11 cellular contexts compared by ENCODE assay signal in genomic region chr7:140238778-140239652, GRCh38.
DNase-seq lines count a peak whose midpoint lies in the region; ATAC-seq and TF ChIP-seq lines count a peak whose summit lies in the region.
"Had no signal": no experiment of that assay in that cellular context is flagged by ENCODE, and none has a peak within 500 bp of the region (broad histone marks: within the 10 kb centered on the region; RNA-seq: fewer than 3 reads in every experiment).

No MANE protein-coding gene starts in this region.

- no peaks in the 10 kb centered on the region for H3K36me3 Mint-ChIP-seq in GM23338 (ENCODE audit: low read depth)

- no peak for TF ChIP-seq CTCF in GM23338 (conservative IDR thresholded peaks at IDR 0.05; ENCODE audit: low read depth in 2 of 2)
- no peak for TF ChIP-seq CTCF in parathyroid adenoma (IDR thresholded peaks at IDR 0.05)

- peak; percentile 55 for ATAC-seq in GM23338
- ATAC-seq: activated CD4-positive, CD25-positive, alpha-beta regulatory T cell treated with anti-CD3 and anti-CD28 coated beads, Interleukin-2, amount 50 U/mL, for 24 hours had no signal

- H3K36me3 ChIP-seq in GM23338 (ENCODE audit: insufficient read depth) (no peaks in the 10 kb centered on the region), parathyroid adenoma (ENCODE audit: control insufficient read depth, insufficient read depth, low read length) (no peaks in the 10 kb centered on the region)

- no peak overlapping the region for H3K9ac ChIP-seq in parathyroid adenoma

- H3K4me3 ChIP-seq in GM23338 = no peak overlapping the region
- no peak overlapping the region for H3K4me3 ChIP-seq in parathyroid adenoma (ENCODE audit: low read depth, low read length)

- H3K4me3 Mint-ChIP-seq in GM23338 = no peak overlapping the region
- H3K4me3 Mint-ChIP-seq: nephron had no signal

- H3K4me2 ChIP-seq in GM23338 = no peak overlapping the region
- H3K4me2 ChIP-seq in parathyroid adenoma (ENCODE audit: low read length) = no peak overlapping the region

- H3K9me3 Mint-ChIP-seq in GM23338 = no peaks in the 10 kb centered on the region
- H3K9me3 Mint-ChIP-seq: nephron had no signal

- H3K27ac Mint-ChIP-seq in GM23338 = no peak overlapping the region
- H3K27ac Mint-ChIP-seq: nephron had no signal

- H3K4me1 ChIP-seq in GM23338 (ENCODE audit: insufficient read depth) (no peaks in the 10 kb centered on the region), parathyroid adenoma (no peaks in the 10 kb centered on the region)

- H2AFZ ChIP-seq in GM23338 (no peak overlapping the region), parathyroid adenoma (peak overlapping the region; percentile 42)

- H3K9me3 ChIP-seq in parathyroid adenoma (ENCODE audit: control insufficient read depth, low read length) = no peaks in the 10 kb centered on the region

- H3K27ac ChIP-seq in GM23338 (ENCODE audit: low read depth) (no peak overlapping the region), parathyroid adenoma (no peak overlapping the region)

- peaks cover 3% of the 10 kb centered on the region for H3K27me3 Mint-ChIP-seq in GM23338 (ENCODE audit: insufficient read depth, low read depth, poor library complexity)

- H3K4me1 Mint-ChIP-seq in GM23338 = peaks cover 4% of the 10 kb centered on the region
- H3K4me1 Mint-ChIP-seq: nephron had no signal

- H4K20me1 ChIP-seq in GM23338 (replicated peaks; ENCODE audit: insufficient read depth) = no peaks in the 10 kb centered on the region

- no peaks in the 10 kb centered on the region for H3K79me2 ChIP-seq in GM23338 (replicated peaks; ENCODE audit: insufficient read depth)
- H3K79me2 ChIP-seq in parathyroid adenoma = no peaks in the 10 kb centered on the region

- H3K27me3 ChIP-seq in GM23338 (ENCODE audit: insufficient read depth) = no peaks in the 10 kb centered on the region
- no peaks in the 10 kb centered on the region for H3K27me3 ChIP-seq in parathyroid adenoma (ENCODE audit: control insufficient read depth, insufficient read depth, low read length)

- no peaks in the 10 kb centered on the region for H3F3A ChIP-seq in GM23338 (replicated peaks; ENCODE audit: low read depth)

- no peaks in the 10 kb centered on the region for H3K9me2 ChIP-seq in GM23338 (ENCODE audit: insufficient read depth)

- DNase-seq in GM23338 (ENCODE audit: low spot score) = no peak
- peak; percentile 96 for DNase-seq in NCI-H2029 (lab: John Stamatoyannopoulos, UW)
- DNase-seq in SHP77 treated with DMSO at 0.1 percent for 48 hours (lab: John Stamatoyannopoulos, UW) = peak; percentile 20
- no peak for DNase-seq in stimulated activated CD4-positive, alpha-beta T cell treated with anti-CD3 and anti-CD28 coated beads, Interleukin-2, amount 100 ng/mL, for 48 hours
- no peak for DNase-seq in activated CD4-positive, CD25-positive, alpha-beta regulatory T cell (lab: John Stamatoyannopoulos, UW)
- no peak for DNase-seq in germinal center (ENCODE audit: low spot score)
- DNase-seq: central memory CD4-positive, alpha-beta T cell; stimulated activated CD8-positive, alpha-beta memory T cell treated with anti-CD3 and anti-CD28 coated beads, Interleukin-4, amount 100 ng/mL, for 48 hours had no signal

TF ChIP-seq in GM23338, 12 proteins besides CTCF, POLR2A, EP300 and RAD21 (continues in another document):
- TF ChIP-seq CREB1 (CRISPR knock-in tag; IDR thresholded peaks at IDR 0.05; ENCODE audit: low read depth) (no peak), REST (IDR thresholded peaks at IDR 0.05; ENCODE audit: unreplicated experiment) (no peak), EZH2 (IDR thresholded peaks at IDR 0.05; ENCODE audit: low read depth, unreplicated experiment) (no peak), ZNF114 (CRISPR knock-in tag; IDR thresholded peaks at IDR 0.05) (no peak), ETS1 (IDR thresholded peaks at IDR 0.05) (no peak), NANOG (IDR thresholded peaks at IDR 0.05; ENCODE audit: borderline replicate concordance) (no peak)

Comparison
In these comparisons a context has a peak if more than half of its experiments do, and no peak if none do; other contexts are left out.
1. DNase-seq: peak in NCI-H2029 (single experiment) and SHP77 treated with DMSO at 0.1 percent for 48 hours (single experiment); none in GM23338 (single experiment), stimulated activated CD4-positive, alpha-beta T cell treated with anti-CD3 and anti-CD28 coated beads, Interleukin-2, amount 100 ng/mL, for 48 hours (0 of 2), activated CD4-positive, CD25-positive, alpha-beta regulatory T cell (0 of 4) and germinal center (single experiment).